In the genomic region with DNA sequence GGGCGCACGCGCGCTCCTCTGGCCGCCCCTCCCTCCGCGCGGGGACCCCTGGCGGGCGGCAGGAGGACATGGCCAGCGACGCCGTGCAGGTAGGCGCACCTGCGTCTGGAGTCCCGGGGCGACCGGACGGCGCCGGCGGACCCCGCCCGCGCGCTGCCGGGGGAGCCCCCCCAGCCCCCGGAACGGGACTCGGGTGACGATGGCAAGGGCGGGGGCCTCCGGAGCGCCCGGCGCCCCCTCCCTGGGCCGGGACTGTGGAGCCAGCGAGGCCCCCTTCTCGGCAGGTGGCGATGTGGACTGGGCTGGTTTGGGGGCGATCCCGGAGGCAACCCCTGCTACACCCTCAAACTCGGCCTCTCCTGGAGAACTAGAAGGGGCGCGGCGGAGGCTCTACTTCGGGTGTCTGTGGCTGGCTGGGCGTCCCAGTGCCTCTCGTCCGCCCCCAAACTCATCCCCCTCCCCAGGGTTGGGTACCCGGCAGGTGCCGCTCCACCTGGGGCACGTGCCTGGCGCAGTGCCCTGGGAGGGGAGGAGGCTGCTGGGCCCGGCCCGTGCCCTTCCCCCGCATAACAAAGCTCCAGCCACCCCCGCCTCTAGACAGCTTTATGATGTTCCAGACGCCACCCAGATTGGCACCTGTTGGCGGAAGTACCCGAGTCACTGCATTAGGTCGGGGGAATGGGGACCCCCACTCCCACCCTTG, we compare ENCODE assay signal across 8 cellular contexts. TPM values are rescaled to one million over a fixed set of nuclear protein-coding genes. Genes with fewer than 3 reads are reported as not detected.
DNase-seq lines count a peak whose midpoint lies in the region; ATAC-seq and TF ChIP-seq lines count a peak whose summit lies in the region.

No MANE protein-coding gene starts in this region.

- DNase-seq in CD8-positive, alpha-beta T cell: peak in 5 of 7 experiments; percentile 48 to 71 (median 61)
- peak; percentile 24 for DNase-seq in RWPE1 (ENCODE audit: low spot score)
- DNase-seq in astrocyte of the cerebellum (ENCODE audit: low read depth): no peak
- peak; percentile 86 for DNase-seq in spleen
- no peak for DNase-seq in SKM-1 treated with dmso at 0.1 percent for 144 hours (lab: John Stamatoyannopoulos, UW; ENCODE audit: unreplicated experiment)

- peak; percentile 71 for ATAC-seq in CD8-positive, alpha-beta T cell
- ATAC-seq in HG03097 (IDR thresholded peaks at IDR 0.05; ENCODE audit: low FRiP score, unreplicated experiment): peak; percentile 20
- ATAC-seq in HG03469 (IDR thresholded peaks at IDR 0.05; ENCODE audit: unreplicated experiment): no peak

- H3K9ac ChIP-seq in iPS-20b (ENCODE audit: low read depth, low read length): peak overlapping the region; percentile 65; the same call in 1 of the 2 replicates

- peaks cover 45% of the 10 kb centered on the region for H3K4me1 Mint-ChIP-seq in CD8-positive, alpha-beta T cell (ENCODE audit: low read depth)

- peaks cover 10% of the 10 kb centered on the region for H3K36me3 Mint-ChIP-seq in CD8-positive, alpha-beta T cell

- H3K4me3 ChIP-seq in CD8-positive, alpha-beta T cell (ENCODE audit: low read depth, low read length): peak overlapping the region; percentile 83
- H3K4me3 ChIP-seq in astrocyte of the cerebellum (ENCODE audit: low read depth, low read length): peak overlapping the region; percentile 64
- peak overlapping the region; percentile 75 for H3K4me3 ChIP-seq in iPS-20b (ENCODE audit: low read length)
- H3K4me3 ChIP-seq in spleen: peak overlapping the region; percentile 74 to 95 (median 82)

- TF ChIP-seq POLR2A in spleen (IDR thresholded peaks at IDR 0.05): no peak

- TF ChIP-seq CTCF in CD8-positive, alpha-beta T cell (IDR thresholded peaks at IDR 0.05): no peak
- TF ChIP-seq CTCF in RWPE1 (conservative IDR thresholded peaks at IDR 0.05; ENCODE audit: low read depth) (no peak; the same call in 1 of the 2 replicates), astrocyte of the cerebellum (IDR thresholded peaks at IDR 0.05; ENCODE audit: low read depth, low read length, missing control alignments) (no peak), spleen (IDR thresholded peaks at IDR 0.05 in 8 of 11, conservative IDR thresholded peaks at IDR 0.05 in 3 of 11) (peak in 2 of 11 experiments; percentile 12 to 23)

- CTCF ChIA-PET in CD8-positive, alpha-beta T cell (lab: Charles Lee): interaction anchor here (1.4 to 3.1 kb wide), 3 partner anchors 13 to 46 kb away, joined by 6 to 39 read pairs (median 19); no protein-coding TSS in a partner anchor
- CTCF ChIA-PET in RWPE1 (lab: Yijun Ruan, JAX): interaction anchor here (0.5 kb wide), 1 partner anchor 25 kb away, joined by 3 read pairs; no protein-coding TSS in a partner anchor

- no peaks in the 10 kb centered on the region for H3K9me3 ChIP-seq in CD8-positive, alpha-beta T cell (ENCODE audit: low read length)
- H3K9me3 ChIP-seq in iPS-20b (ENCODE audit: insufficient read depth, low read depth, low read length) (no peaks in the 10 kb centered on the region), spleen (no peaks in the 10 kb centered on the region)

- intact Hi-C loops in CD8-positive, alpha-beta T cell (cut with DNase I, micrococcal nuclease): loop anchor here in 1 of 2 experiments (1.0 kb wide), 2 partner anchors 14 to 39 kb away; a partner anchor contains a TSS
- intact Hi-C loops in spleen (cut with DNase I; ENCODE audit: low total_unique reads): no loop called here

- H3K9me3 Mint-ChIP-seq in CD8-positive, alpha-beta T cell: no peaks in the 10 kb centered on the region

- peak overlapping the region; percentile 90 for H3K27ac Mint-ChIP-seq in CD8-positive, alpha-beta T cell

- H3K27me3 ChIP-seq in CD8-positive, alpha-beta T cell (ENCODE audit: insufficient read depth, low read length): no peaks in the 10 kb centered on the region
- peaks cover 16% of the 10 kb centered on the region; the same call in 1 of the 2 replicates for H3K27me3 ChIP-seq in iPS-20b (ENCODE audit: insufficient read depth, low read length)
- H3K27me3 ChIP-seq in spleen (replicated peaks in 1 of 7): no peaks in the 10 kb centered on the region

- no peaks in the 10 kb centered on the region for H3K27me3 Mint-ChIP-seq in CD8-positive, alpha-beta T cell (ENCODE audit: low read depth)

- H3K36me3 ChIP-seq in CD8-positive, alpha-beta T cell (ENCODE audit: insufficient read depth, low read length): no peaks in the 10 kb centered on the region
- no peaks in the 10 kb centered on the region for H3K36me3 ChIP-seq in iPS-20b (ENCODE audit: insufficient read depth, low read depth, low read length)
- H3K36me3 ChIP-seq in spleen: peaks cover 0 to 25% (median 0%) of the 10 kb centered on the region in 6 donors

- peak overlapping the region; percentile 78 for H3K4me3 Mint-ChIP-seq in CD8-positive, alpha-beta T cell

- in situ Hi-C loops in astrocyte of the cerebellum (cut with HindIII; ENCODE audit: low sequenced_read_pairs): no loop called here

- POLR2A ChIA-PET in CD8-positive, alpha-beta T cell (lab: Charles Lee): interaction anchor here (0.7 to 1.4 kb wide), 8 partner anchors 13 to 84 kb away, joined by 3 to 6 read pairs (median 3); a partner anchor contains a TSS
- POLR2A ChIA-PET in RWPE1 (lab: Yijun Ruan, JAX; ENCODE audit: low non-redundant PET): interaction anchor here (1.0 kb wide), 1 partner anchor 10 kb away, joined by 8 read pairs; no protein-coding TSS in a partner anchor

- H3K4me1 ChIP-seq in CD8-positive, alpha-beta T cell (ENCODE audit: insufficient read depth, low read length): peaks cover 50% of the 10 kb centered on the region
- H3K4me1 ChIP-seq in iPS-20b (ENCODE audit: insufficient read depth, low read length) (peaks cover 4% of the 10 kb centered on the region; the same call in 1 of the 2 replicates), spleen (peaks cover 34 to 69% (median 62%) of the 10 kb centered on the region in 6 donors)

- H3K27ac ChIP-seq in CD8-positive, alpha-beta T cell (ENCODE audit: low read depth, low read length): peak overlapping the region; percentile 68
- H3K27ac ChIP-seq in RWPE1: peak overlapping the region; percentile 71
- no peak overlapping the region for H3K27ac ChIP-seq in iPS-20b (ENCODE audit: low read length)
- H3K27ac ChIP-seq in spleen: peak overlapping the region; percentile 85 to 95 (median 93)

- WGBS in spleen, 5 donors: 0 to 1% (median 1%) methylated on average over 11 to 62 of the region's 62 CpGs

RNA-seq across cellular contexts. Expression of a gene that starts 0.5 kb away (rescaled TPM):
- 100 to 1,000 TPM; 152 to 158 TPM for total RNA-seq in CD8-positive, alpha-beta T cell
- 100 to 1,000 TPM; 138 to 213 (median 175) TPM for total RNA-seq in spleen
- polyA plus RNA-seq in spleen: 100 to 1,000 TPM in 2 of 3 donors, 10 to 100 TPM in 1; 93.3 to 186 (median 113) TPM

RNA-seq across cellular contexts. Expression of a gene that starts 14.5 kb away (rescaled TPM):
- 100 to 1,000 TPM; 342 to 372 TPM for total RNA-seq in CD8-positive, alpha-beta T cell
- total RNA-seq in spleen: 100 to 1,000 TPM in 6 of 7 donors, 10 to 100 TPM in 1; 81.8 to 155 (median 124) TPM
- 100 to 1,000 TPM; 176 to 267 (median 248) TPM for polyA plus RNA-seq in spleen

RNA-seq across cellular contexts. Expression of a gene that starts 41.5 kb away (rescaled TPM):
- total RNA-seq in CD8-positive, alpha-beta T cell: under 1 TPM in 1 of 2 experiments, not detected in 1; 0.22 TPM
- 10 to 100 TPM in 5 of 7 donors, 1 to 10 TPM in 2; 4.6 to 26.8 (median 12.4) TPM for total RNA-seq in spleen
- polyA plus RNA-seq in spleen: 1 to 10 TPM; 1.8 to 2.8 (median 2.2) TPM

RNA-seq across cellular contexts. Expression of a gene that starts 52.4 kb away (rescaled TPM):
- total RNA-seq in CD8-positive, alpha-beta T cell: 100 to 1,000 TPM; 822 to 834 TPM
- total RNA-seq in spleen: 100 to 1,000 TPM; 190 to 455 (median 280) TPM
- 10 to 100 TPM; 42.8 to 87.8 (median 55.7) TPM for polyA plus RNA-seq in spleen

Comparison
In these comparisons a context has a peak if more than half of its experiments do, and no peak if none do; other contexts are left out.
1. DNase-seq: peak in CD8-positive, alpha-beta T cell (5 of 7), RWPE1 (single experiment) and spleen (single experiment); none in astrocyte of the cerebellum (single experiment) and SKM-1 treated with dmso at 0.1 percent for 144 hours (single experiment).
2. RNA of a gene that starts 41.5 kb away (total RNA-seq): 4.6 to 26.8 TPM in spleen; 0.22 TPM in CD8-positive, alpha-beta T cell; every median in the first group is over 4 times any median in the second.
3. Peak in every context shown above with its lines, with median percentiles within 50 percentile points of each other: H3K4me3 ChIP-seq.